In the genomic region with DNA sequence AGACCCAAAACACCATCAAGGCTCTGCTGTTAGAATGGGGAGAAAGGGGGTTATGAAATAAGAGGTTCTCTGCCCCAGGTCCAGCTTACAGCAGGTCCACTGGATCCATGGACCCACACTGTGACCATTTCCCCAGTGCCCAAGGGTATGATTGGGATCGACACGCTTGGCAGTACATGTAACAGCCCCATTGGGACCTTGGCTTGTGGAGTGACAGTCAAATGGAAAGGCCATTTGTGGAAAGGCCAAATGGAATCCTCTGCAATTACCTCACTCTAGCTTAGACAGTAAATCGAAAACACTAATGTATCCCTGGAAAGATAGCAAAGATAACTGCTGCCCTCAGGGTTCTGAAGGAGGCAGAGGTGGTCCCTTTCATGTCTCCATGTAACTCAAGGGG, we compare ENCODE assay signal across 27 cellular contexts.
"Had no signal": no experiment of that assay in that cellular context is flagged by ENCODE, and none has a peak within 500 bp of the region (broad histone marks: within the 10 kb centered on the region; RNA-seq: fewer than 3 reads in every experiment).

No MANE protein-coding gene starts in this region.

- H3K27ac ChIP-seq: stomach, suprapubic skin, testis, thoracic aorta, thyroid gland, tibial artery, tibial nerve, transverse colon, upper lobe of left lung, upper lobe of right lung, uterus, vagina had no signal

- H3K4me3 ChIP-seq: stomach, suprapubic skin, testis, thoracic aorta, thyroid gland, tibial artery, tibial nerve, transverse colon, upper lobe of left lung, upper lobe of right lung, uterus, vagina had no signal

- H3K27me3 ChIP-seq: stomach, suprapubic skin, testis, thyroid gland, tibial artery, tibial nerve, transverse colon, upper lobe of left lung, upper lobe of right lung, uterus, vagina had no signal

- H3K36me3 ChIP-seq: stomach, suprapubic skin, thoracic aorta, thyroid gland, tibial artery, tibial nerve, transverse colon, upper lobe of left lung, upper lobe of right lung, uterus, vagina had no signal

- H3K4me1 ChIP-seq: stomach, suprapubic skin, testis, thyroid gland, tibial artery, tibial nerve, transverse colon, upper lobe of left lung, upper lobe of right lung, uterus, vagina had no signal

- H3K27me3 Mint-ChIP-seq: stimulated activated memory B cell treated with anti-CD40 and anti-IgM and Interleukin-4, amounts not matched to agents 10 μg/mL and 1 μg/mL and 100 μg/mL, for 72 hours; stimulated activated naive CD8-positive, alpha-beta T cell treated with anti-CD3 and anti-CD28 coated beads, Interleukin-15, amount 100 ng/mL, for 72 hours; stimulated activated naive CD8-positive, alpha-beta T cell treated with anti-CD3 and anti-CD28 coated beads, Interleukin-15, Interleukin-2, amounts not matched to agents 100 ng/mL and 50 ng/mL, for 24 hours had no signal

- DNase-seq: stimulated activated CD4-positive, alpha-beta T cell treated with anti-CD3 and anti-CD28 coated beads, Interleukin-2, amount 100 ng/mL, for 48 hours; stimulated activated CD4-positive, alpha-beta T cell treated with anti-CD3 and anti-CD28 coated beads, Interleukin-4, amount 100 ng/mL, for 1 hour; stimulated activated CD4-positive, alpha-beta T cell treated with anti-CD3 and anti-CD28 coated beads, Interleukin-4, amount 100 ng/mL, for 24 hours; stimulated activated CD4-positive, alpha-beta T cell treated with anti-CD3 and anti-CD28 coated beads, Interleukin-4, amount 100 ng/mL, for 4 hours; stimulated activated CD8-positive, alpha-beta memory T cell treated with anti-CD3 and anti-CD28 coated beads, Interleukin-4, amount 100 ng/mL, for 48 hours; stimulated activated naive B cell treated with anti-CD40 and anti-IgM and Interleukin-4, amounts not matched to agents 10 μg/mL and 1 μg/mL and 100 μg/mL, for 72 hours; stimulated activated naive CD4-positive, alpha-beta T cell; stimulated activated naive CD4-positive, alpha-beta T cell treated with Interleukin-2 at 50 U/mL for 16 hours; stimulated activated naive CD8-positive, alpha-beta T cell treated with anti-CD3 and anti-CD28 coated beads, Interleukin-15, amount 100 ng/mL, for 72 hours; stimulated activated naive CD8-positive, alpha-beta T cell treated with anti-CD3 and anti-CD28 coated beads, Interleukin-15, Interleukin-2, amounts not matched to agents 100 U/mL and 50 U/mL, for 24 hours; stomach; substantia nigra; testis; thyroid gland; tibial artery; transverse colon; upper lobe of left lung; upper lobe of right lung; uterus had no signal

- H3K9me3 Mint-ChIP-seq: stimulated activated effector memory CD8-positive, alpha-beta T cell treated with anti-CD3 and anti-CD28 coated beads, Interleukin-12 subunit alpha, Interleukin-12 subunit beta, amount 100 ng/mL, for 72 hours; stimulated activated memory B cell treated with anti-CD40 and anti-IgM and Interleukin-4, amounts not matched to agents 10 μg/mL and 1 μg/mL and 100 μg/mL, for 72 hours; stimulated activated naive B cell treated with anti-CD40 and anti-IgM and Interleukin-4, amounts not matched to agents 10 μg/mL and 1 μg/mL and 100 μg/mL, for 72 hours; stimulated activated naive CD8-positive, alpha-beta T cell treated with anti-CD3 and anti-CD28 coated beads, Interleukin-15, amount 100 ng/mL, for 72 hours; stimulated activated naive CD8-positive, alpha-beta T cell treated with anti-CD3 and anti-CD28 coated beads, Interleukin-15, Interleukin-2, amounts not matched to agents 100 ng/mL and 50 ng/mL, for 24 hours; type B pancreatic cell had no signal

- H3K27ac Mint-ChIP-seq: stimulated activated effector memory CD8-positive, alpha-beta T cell treated with anti-CD3 and anti-CD28 coated beads, Interleukin-12 subunit alpha, Interleukin-12 subunit beta, amount 100 ng/mL, for 72 hours; stimulated activated memory B cell treated with anti-CD40 and anti-IgM and Interleukin-4, amounts not matched to agents 10 μg/mL and 1 μg/mL and 100 μg/mL, for 72 hours; stimulated activated naive B cell treated with anti-CD40 and anti-IgM and Interleukin-4, amounts not matched to agents 10 μg/mL and 1 μg/mL and 100 μg/mL, for 72 hours; stimulated activated naive CD8-positive, alpha-beta T cell treated with anti-CD3 and anti-CD28 coated beads, Interleukin-15, amount 100 ng/mL, for 72 hours; stimulated activated naive CD8-positive, alpha-beta T cell treated with anti-CD3 and anti-CD28 coated beads, Interleukin-15, Interleukin-2, amounts not matched to agents 100 ng/mL and 50 ng/mL, for 24 hours; type B pancreatic cell had no signal

- H3K36me3 Mint-ChIP-seq: stimulated activated effector memory CD8-positive, alpha-beta T cell treated with anti-CD3 and anti-CD28 coated beads, Interleukin-12 subunit alpha, Interleukin-12 subunit beta, amount 100 ng/mL, for 72 hours; stimulated activated memory B cell treated with anti-CD40 and anti-IgM and Interleukin-4, amounts not matched to agents 10 μg/mL and 1 μg/mL and 100 μg/mL, for 72 hours; stimulated activated naive B cell treated with anti-CD40 and anti-IgM and Interleukin-4, amounts not matched to agents 10 μg/mL and 1 μg/mL and 100 μg/mL, for 72 hours; type B pancreatic cell had no signal

- H3K4me3 Mint-ChIP-seq: stimulated activated effector memory CD8-positive, alpha-beta T cell treated with anti-CD3 and anti-CD28 coated beads, Interleukin-12 subunit alpha, Interleukin-12 subunit beta, amount 100 ng/mL, for 72 hours; stimulated activated memory B cell treated with anti-CD40 and anti-IgM and Interleukin-4, amounts not matched to agents 10 μg/mL and 1 μg/mL and 100 μg/mL, for 72 hours; stimulated activated naive B cell treated with anti-CD40 and anti-IgM and Interleukin-4, amounts not matched to agents 10 μg/mL and 1 μg/mL and 100 μg/mL, for 72 hours; stimulated activated naive CD8-positive, alpha-beta T cell treated with anti-CD3 and anti-CD28 coated beads, Interleukin-15, amount 100 ng/mL, for 72 hours; stimulated activated naive CD8-positive, alpha-beta T cell treated with anti-CD3 and anti-CD28 coated beads, Interleukin-15, Interleukin-2, amounts not matched to agents 100 ng/mL and 50 ng/mL, for 24 hours; type B pancreatic cell had no signal

- H3K4me1 Mint-ChIP-seq: stimulated activated effector memory CD8-positive, alpha-beta T cell treated with anti-CD3 and anti-CD28 coated beads, Interleukin-12 subunit alpha, Interleukin-12 subunit beta, amount 100 ng/mL, for 72 hours; stimulated activated memory B cell treated with anti-CD40 and anti-IgM and Interleukin-4, amounts not matched to agents 10 μg/mL and 1 μg/mL and 100 μg/mL, for 72 hours; stimulated activated naive B cell treated with anti-CD40 and anti-IgM and Interleukin-4, amounts not matched to agents 10 μg/mL and 1 μg/mL and 100 μg/mL, for 72 hours; stimulated activated naive CD8-positive, alpha-beta T cell treated with anti-CD3 and anti-CD28 coated beads, Interleukin-15, amount 100 ng/mL, for 72 hours had no signal

- H3K9me3 ChIP-seq: stomach, suprapubic skin, testis, thoracic aorta, thyroid gland, tibial artery, tibial nerve, transverse colon, upper lobe of left lung, upper lobe of right lung, uterus, vagina had no signal
